25 cellular contexts compared by ENCODE assay signal in genomic region chr6:163802267-163802666, GRCh38.
"Had no signal": no experiment of that assay in that cellular context is flagged by ENCODE, and none has a peak within 500 bp of the region (broad histone marks: within the 10 kb centered on the region; RNA-seq: fewer than 3 reads in every experiment).

No MANE protein-coding gene starts in this region.

- H3K9me3 ChIP-seq: colonic mucosa, esophagus muscularis mucosa, esophagus squamous epithelium, gastrocnemius medialis, gastroesophageal sphincter had no signal

- H3K4me1 ChIP-seq: colonic mucosa, esophagus muscularis mucosa, esophagus squamous epithelium, foreskin keratinocyte, gastrocnemius medialis, gastroesophageal sphincter, heart left ventricle, heart right ventricle had no signal

- H3K27ac ChIP-seq: colonic mucosa, coronary artery, dorsolateral prefrontal cortex, epithelial cell of prostate, esophagus muscularis mucosa, esophagus squamous epithelium, foreskin keratinocyte, gastrocnemius medialis, gastroesophageal sphincter, heart left ventricle, heart right ventricle, hepatocyte had no signal

- H3K27me3 ChIP-seq: colonic mucosa, dorsolateral prefrontal cortex, esophagus muscularis mucosa, esophagus squamous epithelium, foreskin keratinocyte, gastrocnemius medialis, gastroesophageal sphincter, heart left ventricle, heart right ventricle, hepatocyte had no signal

- DNase-seq: colonic mucosa; cortex of kidney; dermis blood vessel endothelial cell; dorsolateral prefrontal cortex; effector CD4-positive, alpha-beta T cell; effector CD8-positive, alpha-beta T cell; effector memory CD4-positive, alpha-beta T cell; effector memory CD8-positive, alpha-beta T cell; endodermal cell; erythroblast; esophagus squamous epithelium; foreskin fibroblast; foreskin keratinocyte; foreskin melanocyte; gastrocnemius medialis; glutamatergic neuron; head of caudate nucleus; heart left ventricle; heart right ventricle had no signal

- ATAC-seq: effector memory CD8-positive, alpha-beta T cell; esophagus mucosa; foreskin keratinocyte; gastrocnemius medialis; gastroesophageal sphincter; heart left ventricle; heart right ventricle had no signal

- H3K4me3 ChIP-seq: colonic mucosa, coronary artery, dorsolateral prefrontal cortex, esophagus muscularis mucosa, esophagus squamous epithelium, gastrocnemius medialis, gastroesophageal sphincter, heart left ventricle, heart right ventricle, hepatocyte had no signal

- H3K36me3 ChIP-seq: colonic mucosa, esophagus muscularis mucosa, esophagus squamous epithelium, gastrocnemius medialis, gastroesophageal sphincter, heart left ventricle, heart right ventricle had no signal
